Comparison of ENCODE assay signal across 1 cellular context in the genomic region with DNA sequence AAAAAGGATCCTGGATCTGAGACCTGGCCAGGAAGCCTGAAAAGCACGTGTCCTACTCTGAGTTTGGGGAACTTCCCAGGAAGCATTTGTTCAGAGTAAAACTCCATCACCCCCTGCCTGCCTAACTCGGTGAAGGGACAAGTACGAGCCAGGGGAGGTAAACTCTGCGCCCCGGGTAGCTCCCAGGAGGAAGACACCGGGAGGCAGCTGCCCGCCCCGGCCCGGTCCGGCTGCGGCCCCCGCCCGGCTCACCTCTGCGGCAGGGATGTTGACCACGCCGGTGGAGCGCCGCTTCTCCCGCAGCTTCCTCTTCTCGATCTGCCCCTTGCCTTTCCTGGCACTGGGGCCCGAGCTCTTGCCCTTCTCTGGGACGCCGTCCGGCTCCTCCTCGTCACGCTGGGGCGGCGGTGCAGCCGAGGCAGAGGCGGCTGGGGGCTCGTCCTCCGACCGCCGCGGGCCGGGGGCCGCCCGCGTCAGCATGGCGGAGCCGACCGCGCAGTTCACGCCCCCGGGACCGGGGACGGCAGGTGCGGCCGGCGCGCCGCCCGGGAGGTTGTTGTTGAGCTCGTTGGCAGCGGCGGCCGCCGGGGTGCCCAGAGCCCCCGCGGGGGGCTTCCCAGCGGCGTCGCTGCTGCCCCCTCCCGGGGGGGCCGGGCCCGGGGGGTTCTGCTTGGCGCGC.
TF ChIP-seq lines count a peak whose summit lies in the region.

No MANE protein-coding gene starts in this region.

TF ChIP-seq in HepG2, 621 proteins besides CTCF, POLR2A, EP300 and RAD21 (continued from another document and continues in another):
- no peak for TF ChIP-seq ZNF3 (CRISPR knock-in tag; IDR thresholded peaks at IDR 0.05)
- peak; percentile 44; the same call in 1 of the 2 replicates for TF ChIP-seq HOXA5 (CRISPR knock-in tag; IDR thresholded peaks at IDR 0.05)
- TF ChIP-seq SOX6 (IDR thresholded peaks at IDR 0.05): no peak
- peak; percentile 18; the same call in 1 of the 2 replicates for TF ChIP-seq SOX6 (CRISPR knock-in tag; IDR thresholded peaks at IDR 0.05)
- 0 out of 2 replicates have a peak, but pooled peaks have one; percentile 13 for TF ChIP-seq TEAD2 (CRISPR knock-in tag; IDR thresholded peaks at IDR 0.05)
- TF ChIP-seq ZNF232 (CRISPR knock-in tag; IDR thresholded peaks at IDR 0.05; ENCODE audit: borderline replicate concordance): 0 out of 2 replicates have a peak, but pooled peaks have one; percentile 38
- peak; percentile 18; the same call in 1 of the 2 replicates for TF ChIP-seq ZFP37 (CRISPR knock-in tag; IDR thresholded peaks at IDR 0.05; ENCODE audit: borderline replicate concordance)
- TF ChIP-seq SIN3A (IDR thresholded peaks at IDR 0.05; ENCODE audit: borderline replicate concordance, low read depth, low read length): 0 out of 2 replicates have a peak, but pooled peaks have one; percentile 19
- TF ChIP-seq EED (CRISPR knock-in tag; IDR thresholded peaks at IDR 0.05): 0 out of 2 replicates have a peak, but pooled peaks have one; percentile 18
- TF ChIP-seq SAP130 (CRISPR knock-in tag; IDR thresholded peaks at IDR 0.05; ENCODE audit: low read depth): 0 out of 2 replicates have a peak, but pooled peaks have one; percentile 42
- TF ChIP-seq, protein P1, sequence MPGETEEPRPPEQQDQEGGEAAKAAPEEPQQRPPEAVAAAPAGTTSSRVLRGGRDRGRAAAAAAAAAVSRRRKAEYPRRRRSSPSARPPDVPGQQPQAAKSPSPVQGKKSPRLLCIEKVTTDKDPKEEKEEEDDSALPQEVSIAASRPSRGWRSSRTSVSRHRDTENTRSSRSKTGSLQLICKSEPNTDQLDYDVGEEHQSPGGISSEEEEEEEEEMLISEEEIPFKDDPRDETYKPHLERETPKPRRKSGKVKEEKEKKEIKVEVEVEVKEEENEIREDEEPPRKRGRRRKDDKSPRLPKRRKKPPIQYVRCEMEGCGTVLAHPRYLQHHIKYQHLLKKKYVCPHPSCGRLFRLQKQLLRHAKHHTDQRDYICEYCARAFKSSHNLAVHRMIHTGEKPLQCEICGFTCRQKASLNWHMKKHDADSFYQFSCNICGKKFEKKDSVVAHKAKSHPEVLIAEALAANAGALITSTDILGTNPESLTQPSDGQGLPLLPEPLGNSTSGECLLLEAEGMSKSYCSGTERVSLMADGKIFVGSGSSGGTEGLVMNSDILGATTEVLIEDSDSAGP (CRISPR knock-in tag; IDR thresholded peaks at IDR 0.05; ENCODE audit: borderline replicate concordance): peak; percentile 33; the same call in 1 of the 2 replicates
- TF ChIP-seq MED8 (CRISPR knock-in tag; IDR thresholded peaks at IDR 0.05; ENCODE audit: insufficient replicate concordance): peak; percentile 24
- no peak for TF ChIP-seq ZNF749 (CRISPR knock-in tag; IDR thresholded peaks at IDR 0.05; ENCODE audit: borderline replicate concordance)
- no peak for TF ChIP-seq ATAD3A (CRISPR knock-in tag; IDR thresholded peaks at IDR 0.05)
- TF ChIP-seq TCF12 (IDR thresholded peaks at IDR 0.05): no peak
- TF ChIP-seq TCF12 (CRISPR knock-in tag; IDR thresholded peaks at IDR 0.05): 0 out of 2 replicates have a peak, but pooled peaks have one; percentile 29
- TF ChIP-seq STAG1 (CRISPR knock-in tag; IDR thresholded peaks at IDR 0.05): 0 out of 2 replicates have a peak, but pooled peaks have one; percentile 6
- no peak for TF ChIP-seq CHCHD3 (CRISPR knock-in tag; IDR thresholded peaks at IDR 0.05)
- TF ChIP-seq, protein P2, sequence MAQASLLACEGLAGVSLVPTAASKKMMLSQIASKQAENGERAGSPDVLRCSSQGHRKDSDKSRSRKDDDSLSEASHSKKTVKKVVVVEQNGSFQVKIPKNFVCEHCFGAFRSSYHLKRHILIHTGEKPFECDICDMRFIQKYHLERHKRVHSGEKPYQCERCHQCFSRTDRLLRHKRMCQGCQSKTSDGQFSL (CRISPR knock-in tag; IDR thresholded peaks at IDR 0.05): no peak
- TF ChIP-seq ZNF138 (CRISPR knock-in tag; IDR thresholded peaks at IDR 0.05; ENCODE audit: low read depth): 0 out of 2 replicates have a peak, but pooled peaks have one; percentile 58
- TF ChIP-seq ASH2L (IDR thresholded peaks at IDR 0.05; ENCODE audit: insufficient read length, low read depth, low read length): peak; percentile 28
- TF ChIP-seq, protein P3, sequence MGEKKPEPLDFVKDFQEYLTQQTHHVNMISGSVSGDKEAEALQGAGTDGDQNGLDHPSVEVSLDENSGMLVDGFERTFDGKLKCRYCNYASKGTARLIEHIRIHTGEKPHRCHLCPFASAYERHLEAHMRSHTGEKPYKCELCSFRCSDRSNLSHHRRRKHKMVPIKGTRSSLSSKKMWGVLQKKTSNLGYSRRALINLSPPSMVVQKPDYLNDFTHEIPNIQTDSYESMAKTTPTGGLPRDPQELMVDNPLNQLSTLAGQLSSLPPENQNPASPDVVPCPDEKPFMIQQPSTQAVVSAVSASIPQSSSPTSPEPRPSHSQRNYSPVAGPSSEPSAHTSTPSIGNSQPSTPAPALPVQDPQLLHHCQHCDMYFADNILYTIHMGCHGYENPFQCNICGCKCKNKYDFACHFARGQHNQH (CRISPR knock-in tag; IDR thresholded peaks at IDR 0.05): no peak
- TF ChIP-seq, protein P4, sequence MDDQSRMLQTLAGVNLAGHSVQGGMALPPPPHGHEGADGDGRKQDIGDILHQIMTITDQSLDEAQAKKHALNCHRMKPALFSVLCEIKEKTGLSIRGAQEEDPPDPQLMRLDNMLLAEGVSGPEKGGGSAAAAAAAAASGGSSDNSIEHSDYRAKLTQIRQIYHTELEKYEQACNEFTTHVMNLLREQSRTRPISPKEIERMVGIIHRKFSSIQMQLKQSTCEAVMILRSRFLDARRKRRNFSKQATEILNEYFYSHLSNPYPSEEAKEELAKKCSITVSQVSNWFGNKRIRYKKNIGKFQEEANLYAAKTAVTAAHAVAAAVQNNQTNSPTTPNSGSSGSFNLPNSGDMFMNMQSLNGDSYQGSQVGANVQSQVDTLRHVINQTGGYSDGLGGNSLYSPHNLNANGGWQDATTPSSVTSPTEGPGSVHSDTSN (CRISPR knock-in tag; IDR thresholded peaks at IDR 0.05; ENCODE audit: borderline replicate concordance): 0 out of 2 replicates have a peak, but pooled peaks have one; percentile 47
- peak; percentile 9 for TF ChIP-seq TEAD3 (CRISPR knock-in tag; optimal IDR thresholded peaks at IDR 0.05; ENCODE audit: borderline replicate concordance)
- TF ChIP-seq, protein P5, sequence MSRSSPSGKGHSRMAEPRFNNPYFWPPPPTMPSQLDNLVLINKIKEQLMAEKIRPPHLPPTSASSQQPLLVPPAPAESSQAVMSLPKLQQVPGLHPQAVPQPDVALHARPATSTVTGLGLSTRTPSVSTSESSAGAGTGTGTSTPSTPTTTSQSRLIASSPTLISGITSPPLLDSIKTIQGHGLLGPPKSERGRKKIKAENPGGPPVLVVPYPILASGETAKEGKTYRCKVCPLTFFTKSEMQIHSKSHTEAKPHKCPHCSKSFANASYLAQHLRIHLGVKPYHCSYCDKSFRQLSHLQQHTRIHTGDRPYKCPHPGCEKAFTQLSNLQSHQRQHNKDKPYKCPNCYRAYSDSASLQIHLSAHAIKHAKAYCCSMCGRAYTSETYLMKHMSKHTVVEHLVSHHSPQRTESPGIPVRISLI (CRISPR knock-in tag; IDR thresholded peaks at IDR 0.05; ENCODE audit: borderline replicate concordance): no peak
- TF ChIP-seq, protein P6, sequence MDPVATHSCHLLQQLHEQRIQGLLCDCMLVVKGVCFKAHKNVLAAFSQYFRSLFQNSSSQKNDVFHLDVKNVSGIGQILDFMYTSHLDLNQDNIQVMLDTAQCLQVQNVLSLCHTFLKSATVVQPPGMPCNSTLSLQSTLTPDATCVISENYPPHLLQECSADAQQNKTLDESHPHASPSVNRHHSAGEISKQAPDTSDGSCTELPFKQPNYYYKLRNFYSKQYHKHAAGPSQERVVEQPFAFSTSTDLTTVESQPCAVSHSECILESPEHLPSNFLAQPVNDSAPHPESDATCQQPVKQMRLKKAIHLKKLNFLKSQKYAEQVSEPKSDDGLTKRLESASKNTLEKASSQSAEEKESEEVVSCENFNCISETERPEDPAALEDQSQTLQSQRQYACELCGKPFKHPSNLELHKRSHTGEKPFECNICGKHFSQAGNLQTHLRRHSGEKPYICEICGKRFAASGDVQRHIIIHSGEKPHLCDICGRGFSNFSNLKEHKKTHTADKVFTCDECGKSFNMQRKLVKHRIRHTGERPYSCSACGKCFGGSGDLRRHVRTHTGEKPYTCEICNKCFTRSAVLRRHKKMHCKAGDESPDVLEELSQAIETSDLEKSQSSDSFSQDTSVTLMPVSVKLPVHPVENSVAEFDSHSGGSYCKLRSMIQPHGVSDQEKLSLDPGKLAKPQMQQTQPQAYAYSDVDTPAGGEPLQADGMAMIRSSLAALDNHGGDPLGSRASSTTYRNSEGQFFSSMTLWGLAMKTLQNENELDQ (CRISPR knock-in tag; IDR thresholded peaks at IDR 0.05; ENCODE audit: borderline replicate concordance): no peak
- TF ChIP-seq IRX3 (CRISPR knock-in tag; IDR thresholded peaks at IDR 0.05; ENCODE audit: borderline replicate concordance, low read depth): no peak
- TF ChIP-seq, protein P7, sequence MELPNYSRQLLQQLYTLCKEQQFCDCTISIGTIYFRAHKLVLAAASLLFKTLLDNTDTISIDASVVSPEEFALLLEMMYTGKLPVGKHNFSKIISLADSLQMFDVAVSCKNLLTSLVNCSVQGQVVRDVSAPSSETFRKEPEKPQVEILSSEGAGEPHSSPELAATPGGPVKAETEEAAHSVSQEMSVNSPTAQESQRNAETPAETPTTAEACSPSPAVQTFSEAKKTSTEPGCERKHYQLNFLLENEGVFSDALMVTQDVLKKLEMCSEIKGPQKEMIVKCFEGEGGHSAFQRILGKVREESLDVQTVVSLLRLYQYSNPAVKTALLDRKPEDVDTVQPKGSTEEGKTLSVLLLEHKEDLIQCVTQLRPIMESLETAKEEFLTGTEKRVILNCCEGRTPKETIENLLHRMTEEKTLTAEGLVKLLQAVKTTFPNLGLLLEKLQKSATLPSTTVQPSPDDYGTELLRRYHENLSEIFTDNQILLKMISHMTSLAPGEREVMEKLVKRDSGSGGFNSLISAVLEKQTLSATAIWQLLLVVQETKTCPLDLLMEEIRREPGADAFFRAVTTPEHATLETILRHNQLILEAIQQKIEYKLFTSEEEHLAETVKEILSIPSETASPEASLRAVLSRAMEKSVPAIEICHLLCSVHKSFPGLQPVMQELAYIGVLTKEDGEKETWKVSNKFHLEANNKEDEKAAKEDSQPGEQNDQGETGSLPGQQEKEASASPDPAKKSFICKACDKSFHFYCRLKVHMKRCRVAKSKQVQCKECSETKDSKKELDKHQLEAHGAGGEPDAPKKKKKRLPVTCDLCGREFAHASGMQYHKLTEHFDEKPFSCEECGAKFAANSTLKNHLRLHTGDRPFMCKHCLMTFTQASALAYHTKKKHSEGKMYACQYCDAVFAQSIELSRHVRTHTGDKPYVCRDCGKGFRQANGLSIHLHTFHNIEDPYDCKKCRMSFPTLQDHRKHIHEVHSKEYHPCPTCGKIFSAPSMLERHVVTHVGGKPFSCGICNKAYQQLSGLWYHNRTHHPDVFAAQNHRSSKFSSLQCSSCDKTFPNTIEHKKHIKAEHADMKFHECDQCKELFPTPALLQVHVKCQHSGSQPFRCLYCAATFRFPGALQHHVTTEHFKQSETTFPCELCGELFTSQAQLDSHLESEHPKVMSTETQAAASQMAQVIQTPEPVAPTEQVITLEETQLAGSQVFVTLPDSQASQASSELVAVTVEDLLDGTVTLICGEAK (IDR thresholded peaks at IDR 0.05): no peak
- TF ChIP-seq, protein P7 (CRISPR knock-in tag; IDR thresholded peaks at IDR 0.05): no peak
- TF ChIP-seq GTF3A (CRISPR knock-in tag; conservative IDR thresholded peaks at IDR 0.05): no peak
- TF ChIP-seq CHD2 (IDR thresholded peaks at IDR 0.05; ENCODE audit: low read depth, low read length): no peak
- TF ChIP-seq ZNF790 (CRISPR knock-in tag; IDR thresholded peaks at IDR 0.05; ENCODE audit: borderline replicate concordance): no peak
- TF ChIP-seq KMT2A (CRISPR knock-in tag; IDR thresholded peaks at IDR 0.05): peak; percentile 71; the same call in 1 of the 2 replicates
- TF ChIP-seq, protein P8, sequence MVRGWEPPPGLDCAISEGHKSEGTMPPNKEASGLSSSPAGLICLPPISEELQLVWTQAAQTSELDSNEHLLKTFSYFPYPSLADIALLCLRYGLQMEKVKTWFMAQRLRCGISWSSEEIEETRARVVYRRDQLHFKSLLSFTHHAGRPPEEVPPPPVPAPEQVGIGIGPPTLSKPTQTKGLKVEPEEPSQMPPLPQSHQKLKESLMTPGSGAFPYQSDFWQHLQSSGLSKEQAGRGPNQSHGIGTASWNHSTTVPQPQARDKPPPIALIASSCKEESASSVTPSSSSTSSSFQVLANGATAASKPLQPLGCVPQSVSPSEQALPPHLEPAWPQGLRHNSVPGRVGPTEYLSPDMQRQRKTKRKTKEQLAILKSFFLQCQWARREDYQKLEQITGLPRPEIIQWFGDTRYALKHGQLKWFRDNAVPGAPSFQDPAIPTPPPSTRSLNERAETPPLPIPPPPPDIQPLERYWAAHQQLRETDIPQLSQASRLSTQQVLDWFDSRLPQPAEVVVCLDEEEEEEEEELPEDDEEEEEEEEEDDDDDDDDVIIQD (CRISPR knock-in tag; IDR thresholded peaks at IDR 0.05; ENCODE audit: low read depth): no peak
- TF ChIP-seq RARA (CRISPR knock-in tag; IDR thresholded peaks at IDR 0.05): no peak
- TF ChIP-seq, protein P9, sequence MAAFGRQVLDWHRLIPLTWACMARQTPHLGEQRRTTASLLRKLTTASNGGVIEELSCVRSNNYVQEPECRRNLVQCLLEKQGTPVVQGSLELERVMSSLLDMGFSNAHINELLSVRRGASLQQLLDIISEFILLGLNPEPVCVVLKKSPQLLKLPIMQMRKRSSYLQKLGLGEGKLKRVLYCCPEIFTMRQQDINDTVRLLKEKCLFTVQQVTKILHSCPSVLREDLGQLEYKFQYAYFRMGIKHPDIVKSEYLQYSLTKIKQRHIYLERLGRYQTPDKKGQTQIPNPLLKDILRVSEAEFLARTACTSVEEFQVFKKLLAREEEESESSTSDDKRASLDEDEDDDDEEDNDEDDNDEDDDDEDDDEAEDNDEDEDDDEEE (CRISPR knock-in tag; IDR thresholded peaks at IDR 0.05): no peak
- TF ChIP-seq ONECUT2 (CRISPR knock-in tag; IDR thresholded peaks at IDR 0.05): 0 out of 2 replicates have a peak, but pooled peaks have one; percentile 5
